10 cellular contexts compared by ENCODE assay signal in genomic region chr19:41521138-41521859, GRCh38. TPM values are rescaled to one million over a fixed set of nuclear protein-coding genes. Genes with fewer than 3 reads are reported as not detected.
DNase-seq lines count a peak whose midpoint lies in the region; ATAC-seq, FAIRE-seq and TF ChIP-seq lines count a peak whose summit lies in the region.
"Not testable (repeated sequence)": the region's sequence is repeated elsewhere in the genome, so short reads cannot be mapped to it uniquely, and the experiment has no call there.
"Had no signal": no experiment of that assay in that cellular context is flagged by ENCODE, and none has a peak within 500 bp of the region (broad histone marks: within the 10 kb centered on the region; RNA-seq: fewer than 3 reads in every experiment).

No MANE protein-coding gene starts in this region.

- not testable (repeated sequence) for H3K36me3 ChIP-seq in K562 (ENCODE audit: control insufficient read depth, insufficient read depth, low read length)

- intact Hi-C loops in K562 (cut with micrococcal nuclease) = not testable (repeated sequence)

- TF ChIP-seq CTCF in K562 (IDR thresholded peaks at IDR 0.05 in 2 of 3, conservative IDR thresholded peaks at IDR 0.05 in 1 of 3; ENCODE audit: insufficient read depth in 2 of 3, low read depth in 1 of 3, low read length in 3 of 3) = not testable (repeated sequence)

- H3K4me1 ChIP-seq in K562 (replicated peaks in 1 of 2; ENCODE audit: control insufficient read depth in 2 of 2, insufficient read depth in 2 of 2, low read length in 2 of 2) = not testable (repeated sequence)

- H3K79me2 ChIP-seq in K562 (ENCODE audit: control insufficient read depth, insufficient read depth, low read length) = not testable (repeated sequence)

- not testable (repeated sequence) for TF ChIP-seq POLR2A in K562 (conservative IDR thresholded peaks at IDR 0.05)

- H3K4me2 ChIP-seq in K562 (ENCODE audit: insufficient read depth, low read length) = not testable (repeated sequence)

- CTCF ChIA-PET in K562 (lab: Yijun Ruan, JAX; ENCODE audit: low intra/inter-chr PET ratio) = not testable (repeated sequence)

- not testable (repeated sequence) for TF ChIP-seq RAD21 in K562 (CRISPR knock-in tag; conservative IDR thresholded peaks at IDR 0.05 in 1 of 2, IDR thresholded peaks at IDR 0.05 in 1 of 2)

- not testable (repeated sequence) for H3K9me1 ChIP-seq in K562 (ENCODE audit: control insufficient read depth, insufficient read depth, low read length)

- H3K9me3 ChIP-seq in K562 (replicated peaks; ENCODE audit: control insufficient read depth, insufficient read depth, low read depth, low read length) = not testable (repeated sequence)

- H3K9ac ChIP-seq in K562 (ENCODE audit: insufficient read depth in 1 of 2, low read depth in 2 of 2, low read length in 2 of 2) = not testable (repeated sequence)

- peak; percentile 49 for FAIRE-seq in K562 (lab: Jason Lieb, UNC)

- H4K20me1 ChIP-seq in K562 (replicated peaks; ENCODE audit: control insufficient read depth, insufficient read depth, low read length) = not testable (repeated sequence)

- H2AFZ ChIP-seq in K562 (ENCODE audit: low read depth, low read length) = not testable (repeated sequence)

- ATAC-seq in GM18867 (IDR thresholded peaks at IDR 0.05; ENCODE audit: unreplicated experiment) (peak; percentile 50), HG03066 (IDR thresholded peaks at IDR 0.05; ENCODE audit: low read depth, unreplicated experiment) (peak; percentile 49)
- ATAC-seq in activated CD4-positive, CD25-positive, alpha-beta regulatory T cell treated with anti-CD3 and anti-CD28 coated beads, Interleukin-2, amount 50 U/mL, for 24 hours = peak; percentile 73 to 79
- ATAC-seq in K562 = not testable (repeated sequence)

- H3K27me3 ChIP-seq in K562 (ENCODE audit: control insufficient read depth in 2 of 2, insufficient read depth in 2 of 2, low read length in 2 of 2) = peaks cover 26 to 31% of the 10 kb centered on the region in 2 experiments; a peak in 3 of 5 replicates

- POLR2A ChIA-PET in K562 (lab: Yijun Ruan, JAX) = not testable (repeated sequence)

- not testable (repeated sequence) for H3K27ac ChIP-seq in K562 (ENCODE audit: extremely low read depth, low read depth, low read length)

- H3K4me3 ChIP-seq in K562 = not testable (repeated sequence)

- not testable (repeated sequence) for BruUV-seq in K562 (replicated peaks; lab: Mats Ljungman, UMichigan)

- in situ Hi-C loops in K562 (cut with MboI) = not testable (repeated sequence)

- TF ChIP-seq EP300 in K562 (IDR thresholded peaks at IDR 0.05; ENCODE audit: low read length) = not testable (repeated sequence)

- peak; percentile 50 to 56 for DNase-seq in AML-193 (lab: John Stamatoyannopoulos, UW)
- DNase-seq in NAMALWA (ENCODE audit: low spot score) = peak; percentile 71
- not testable (repeated sequence) for DNase-seq in K562 (ENCODE audit: extremely low read depth in 1 of 4, low spot score in 3 of 4)
- DNase-seq in inferior parietal cortex (ENCODE audit: extremely low spot score) = peak; percentile 2
- peak; percentile 38 for DNase-seq in stimulated activated CD4-positive, alpha-beta T cell treated with anti-CD3 and anti-CD28 coated beads, Interleukin-15, amount 100 ng/mL, for 24 hours

- WGBS in K562 (ENCODE audit: insufficient coverage, low coverage, missing lambda C conversion rate) = 2% methylated on average over 18 of the region's 18 CpGs

TF ChIP-seq in K562, 482 proteins besides CTCF, POLR2A, EP300 and RAD21:
- TF ChIP-seq L3MBTL2 (IDR thresholded peaks at IDR 0.05) = peak; percentile 49; the same call in 1 of the 2 replicates
- TF ChIP-seq CBX8 (IDR thresholded peaks at IDR 0.05; ENCODE audit: borderline replicate concordance, extremely low read depth, low read depth, low read length, poor library complexity, severe bottlenecking) = peak; percentile 42
- peak; percentile 40; the same call in 1 of the 2 replicates for TF ChIP-seq MGA (IDR thresholded peaks at IDR 0.05)

RNA-seq across cellular contexts. Expression of gene CEACAM21, which starts 54.7 kb away (rescaled TPM):
- total RNA-seq in K562 (2011; cell fraction: chromatin; rRNA removed; ENCODE audit: low replicate concordance) = not detected in 2 replicates
- not detected in 2 replicates for total RNA-seq in K562 (2011; cell fraction: nucleolus; rRNA removed)
- not detected in 2 replicates for total RNA-seq in K562 (2011; cell fraction: nucleoplasm; rRNA removed)
- 0.12 and 0.14 TPM in 2 replicates for total RNA-seq in K562 (2014; rRNA removed)
- total RNA-seq in K562 (2014; rRNA removed; fragmentation: Illumina TruSeq; extraction: Trizol) = 0.13 and 0.18 TPM in 2 replicates
- 0.40 and 0.49 TPM in 2 replicates for total RNA-seq in K562 (2015; rRNA removed; fragmentation: Illumina TruSeq; extraction: Trizol)
- 0.18 TPM in 2 replicates for total RNA-seq in K562 (2021)
- polyA plus RNA-seq in K562 (2011; rRNA removed) = 0.06 TPM in 1 of 2 replicates, not detected in the other
- polyA plus RNA-seq in K562 (2011; cell fraction: cytosol; rRNA removed) = not detected in 2 replicates
- polyA plus RNA-seq in K562 (2011; cell fraction: nucleus; rRNA removed) = not detected in 2 replicates
- polyA plus RNA-seq in K562 (2012) = 0.14 and 4.0 TPM in 2 replicates
- polyA plus RNA-seq in K562 (2014; fragmentation: Illumina TruSeq; extraction: Trizol) = 0.24 and 0.30 TPM in 2 replicates
- under 1 TPM in 1 of 2 experiments, not detected in 1; 0.24 TPM for polyA plus RNA-seq in K562 (2014; fragmentation: Nextera tagmentation; extraction: Ambion mirVana)
- polyA plus RNA-seq in K562 (2014; rRNA removed) = 0.11 TPM in 1 of 2 replicates, not detected in the other
- not detected in 2 replicates for polyA minus RNA-seq in K562 (2011; rRNA and poly(A)+ RNA removed)
- not detected in 2 replicates for polyA minus RNA-seq in K562 (2011; cell fraction: cytosol; rRNA and poly(A)+ RNA removed)
- not detected in 2 replicates for polyA minus RNA-seq in K562 (2011; cell fraction: nucleus; rRNA and poly(A)+ RNA removed)
- total RNA-seq: A172, smooth muscle cell had no signal
- polyA plus RNA-seq: smooth muscle cell had no signal
